8 cellular contexts compared by ENCODE assay signal in genomic region chr5:100852988-100853449, GRCh38. TPM values are rescaled to one million over a fixed set of nuclear protein-coding genes. Genes with fewer than 3 reads are reported as not detected.
DNase-seq lines count a peak whose midpoint lies in the region; ATAC-seq and TF ChIP-seq lines count a peak whose summit lies in the region.

No MANE protein-coding gene starts in this region.

- no peaks in the 10 kb centered on the region for H3K27me3 ChIP-seq in GM06990 (replicated peaks; ENCODE audit: control insufficient read depth, insufficient read depth, low read length)
- no peaks in the 10 kb centered on the region for H3K27me3 ChIP-seq in vagina

- TF ChIP-seq POLR2A in vagina (IDR thresholded peaks at IDR 0.05): no peak

- no peaks in the 10 kb centered on the region for H3K9me3 Mint-ChIP-seq in activated naive CD8-positive, alpha-beta T cell (ENCODE audit: low read depth)
- H3K9me3 Mint-ChIP-seq in osteocyte (ENCODE audit: unreplicated experiment): no peaks in the 10 kb centered on the region

- H3K36me3 Mint-ChIP-seq in activated naive CD8-positive, alpha-beta T cell: peaks cover 16% of the 10 kb centered on the region
- no peaks in the 10 kb centered on the region for H3K36me3 Mint-ChIP-seq in osteocyte (ENCODE audit: unreplicated experiment)

- DNase-seq in GM06990 (ENCODE audit: extremely low read depth, insufficient read length) (peak; percentile 75), DMS114 treated with DMSO at 0.1 percent for 48 hours (lab: John Stamatoyannopoulos, UW; ENCODE audit: unreplicated experiment) (no peak), vagina (ENCODE audit: extremely low spot score in 2 of 2) (no peak), osteocyte (ENCODE audit: extremely low spot score, unreplicated experiment) (no peak), NCI-H1092 (lab: John Stamatoyannopoulos, UW) (no peak)

- TF ChIP-seq CTCF in GM06990 (IDR thresholded peaks at IDR 0.05; ENCODE audit: insufficient read depth, low read length, poor library complexity, severe bottlenecking): no peak
- no peak for TF ChIP-seq CTCF in vagina (IDR thresholded peaks at IDR 0.05)
- TF ChIP-seq CTCF in osteocyte (IDR thresholded peaks at IDR 0.05): no peak

- peak overlapping the region; percentile 33 for H3K4me3 Mint-ChIP-seq in activated naive CD8-positive, alpha-beta T cell
- no peak overlapping the region for H3K4me3 Mint-ChIP-seq in osteocyte (ENCODE audit: unreplicated experiment)

- no peaks in the 10 kb centered on the region for H3K4me1 ChIP-seq in vagina

- H3K4me3 ChIP-seq in GM06990 (replicated peaks; ENCODE audit: low read depth, low read length): peak overlapping the region; percentile 16; the same call in 1 of the 2 replicates
- H3K4me3 ChIP-seq in vagina: no peak overlapping the region

- no peak overlapping the region for H3K27ac ChIP-seq in vagina

- peaks cover 2% of the 10 kb centered on the region for H3K36me3 ChIP-seq in GM06990 (ENCODE audit: control insufficient read depth, insufficient read depth, low read length)
- no peaks in the 10 kb centered on the region for H3K36me3 ChIP-seq in vagina

- no peaks in the 10 kb centered on the region for H3K27me3 Mint-ChIP-seq in activated naive CD8-positive, alpha-beta T cell
- no peaks in the 10 kb centered on the region for H3K27me3 Mint-ChIP-seq in osteocyte (ENCODE audit: unreplicated experiment)

- H3K27ac Mint-ChIP-seq in activated naive CD8-positive, alpha-beta T cell: peak overlapping the region; percentile 81
- H3K27ac Mint-ChIP-seq in osteocyte (ENCODE audit: unreplicated experiment): no peak overlapping the region

- intact Hi-C loops in vagina (cut with DNase I): no loop called here

- H3K9me3 ChIP-seq in vagina: no peaks in the 10 kb centered on the region

- H3K4me1 Mint-ChIP-seq in activated naive CD8-positive, alpha-beta T cell (ENCODE audit: low read depth): peaks cover 45% of the 10 kb centered on the region
- peaks cover 3% of the 10 kb centered on the region for H3K4me1 Mint-ChIP-seq in osteocyte (ENCODE audit: unreplicated experiment)

- ATAC-seq in GM19467 (IDR thresholded peaks at IDR 0.05; ENCODE audit: unreplicated experiment): peak; percentile 95
- peak; percentile 96 for ATAC-seq in HG03378 (IDR thresholded peaks at IDR 0.05; ENCODE audit: unreplicated experiment)

RNA-seq across cellular contexts. Expression of gene ST8SIA4, which starts 50.1 kb away (rescaled TPM):
- total RNA-seq in vagina (4.2 TPM), osteocyte (not detected in 2 replicates)
